ENCODE assay signal across 8 cellular contexts in genomic region chr1:150621497-150622113, GRCh38. TPM values are rescaled to one million over a fixed set of nuclear protein-coding genes. Genes with fewer than 3 reads are reported as not detected.
DNase-seq lines count a peak whose midpoint lies in the region; ATAC-seq and TF ChIP-seq lines count a peak whose summit lies in the region.

No MANE protein-coding gene starts in this region.

- H3K4me3 Mint-ChIP-seq in activated naive CD4-positive, alpha-beta T cell treated with anti-CD3 and anti-CD28 coated beads for 36 hours = no peak overlapping the region

- H2AFZ ChIP-seq in PC-9 = no peak overlapping the region

- peak; percentile 73 for TF ChIP-seq CTCF in PC-9 (conservative IDR thresholded peaks at IDR 0.05)
- TF ChIP-seq CTCF in sigmoid colon (IDR thresholded peaks at IDR 0.05) = peak; percentile 47 to 87 (median 72)

- DNase-seq in Right ventricle myocardium superior (no peak), cardiac septum (ENCODE audit: low spot score) (no peak), PC-9 (no peak), glomerular visceral epithelial cell (ENCODE audit: extremely low spot score) (peak; percentile 46), sigmoid colon (peak; percentile 82)
- peak; percentile 78 for DNase-seq in activated naive CD4-positive, alpha-beta T cell treated with anti-CD3 and anti-CD28 coated beads for 36 hours

- H3K4me2 ChIP-seq in PC-9 = no peak overlapping the region

- 49 to 62% methylated on average over 5 of the region's 5 CpGs for WGBS in sigmoid colon, 2 donors

- H3K79me2 ChIP-seq in PC-9 (ENCODE audit: low read depth) = peaks cover 56% of the 10 kb centered on the region

- H3K4me3 ChIP-seq in PC-9 (no peak overlapping the region), sigmoid colon (no peak overlapping the region)

- no peak for TF ChIP-seq POLR2A in sigmoid colon (IDR thresholded peaks at IDR 0.05)

- H3F3A ChIP-seq in PC-9 (ENCODE audit: insufficient read depth, low read depth) = peaks cover 71% of the 10 kb centered on the region

- peaks cover 69% of the 10 kb centered on the region for H3K36me3 Mint-ChIP-seq in activated naive CD4-positive, alpha-beta T cell treated with anti-CD3 and anti-CD28 coated beads for 36 hours (ENCODE audit: low read depth)

- H3K4me1 ChIP-seq in PC-9 (replicated peaks; ENCODE audit: insufficient read depth) (peaks cover 56% of the 10 kb centered on the region), sigmoid colon (peaks cover 0 to 40% (median 36%) of the 10 kb centered on the region in 4 donors)

- H3K9me3 Mint-ChIP-seq in activated naive CD4-positive, alpha-beta T cell treated with anti-CD3 and anti-CD28 coated beads for 36 hours = no peaks in the 10 kb centered on the region

- POLR2A ChIA-PET in PC-9 (lab: Charles Lee; ENCODE audit: unreplicated experiment) = interaction anchor here (0.6 kb wide), 1 partner anchor 42 kb away, joined by 6 read pairs; no protein-coding TSS in a partner anchor

- no peaks in the 10 kb centered on the region for H4K20me1 ChIP-seq in PC-9 (ENCODE audit: insufficient read depth)

- H3K27ac ChIP-seq in PC-9 = peak overlapping the region; percentile 9; the same call in 1 of the 2 replicates
- peak overlapping the region; percentile 61 to 78 (median 74) for H3K27ac ChIP-seq in sigmoid colon

- CTCF ChIA-PET in PC-9 (lab: Charles Lee) = interaction anchor here (0.6 kb wide), 1 partner anchor 61 kb away, joined by 10 read pairs; no protein-coding TSS in a partner anchor
- CTCF ChIA-PET in activated naive CD4-positive, alpha-beta T cell treated with anti-CD3 and anti-CD28 coated beads for 36 hours (lab: Charles Lee) = interaction anchor here (0.7 to 7.6 kb wide), 5 partner anchors 35 to 70 kb away, joined by 3 to 167 read pairs (median 6); no protein-coding TSS in a partner anchor

- no peaks in the 10 kb centered on the region for H3K27me3 ChIP-seq in PC-9 (ENCODE audit: insufficient read depth, low read depth)
- no peaks in the 10 kb centered on the region for H3K27me3 ChIP-seq in sigmoid colon

- H3K9me3 ChIP-seq in PC-9 (ENCODE audit: insufficient read depth, low read depth) (no peaks in the 10 kb centered on the region), sigmoid colon (no peaks in the 10 kb centered on the region)

- ATAC-seq in Right ventricle myocardium superior (ENCODE audit: poor library complexity) (peak; percentile 39), GM19328 (IDR thresholded peaks at IDR 0.05; ENCODE audit: unreplicated experiment) (no peak), GM21390 (IDR thresholded peaks at IDR 0.05; ENCODE audit: unreplicated experiment) (no peak)

- H3K9me2 ChIP-seq in PC-9 (ENCODE audit: insufficient read depth) = no peaks in the 10 kb centered on the region

- no peak for TF ChIP-seq EP300 in sigmoid colon (IDR thresholded peaks at IDR 0.05)

- intact Hi-C loops in Right ventricle myocardium superior (cut with DNase I) = loop anchor here (2.0 kb wide), 1 partner anchor 61 kb away; no protein-coding TSS in a partner anchor
- intact Hi-C loops in cardiac septum (cut with DNase I) = loop anchor here (2.0 to 10.0 kb wide), 2 partner anchors 43 to 303 kb away; partner anchors contain the start of genes MCL1 and SETDB1
- intact Hi-C loops in PC-9 (cut with micrococcal nuclease; ENCODE audit: unreplicated experiment) = loop anchor here (5.0 to 10.0 kb wide), 3 partner anchors 191 to 353 kb away; partner anchors contain the start of genes CERS2 and CIART
- intact Hi-C loops in activated naive CD4-positive, alpha-beta T cell treated with anti-CD3 and anti-CD28 coated beads for 36 hours (cut with micrococcal nuclease) = loop anchor here (1.0 to 10.0 kb wide), 4 partner anchors 60 to 376 kb away; partner anchors contain the start of gene TARS2
- intact Hi-C loops in sigmoid colon (cut with DNase I) = loop anchor here (1.0 kb wide), 1 partner anchor 60 kb away; no protein-coding TSS in a partner anchor

- BruUV-seq in PC-9 (replicated peaks; lab: Mats Ljungman, UMichigan) = no TSS peak

- H3K27ac Mint-ChIP-seq in activated naive CD4-positive, alpha-beta T cell treated with anti-CD3 and anti-CD28 coated beads for 36 hours = peak overlapping the region; percentile 72

- H3K4me1 Mint-ChIP-seq in activated naive CD4-positive, alpha-beta T cell treated with anti-CD3 and anti-CD28 coated beads for 36 hours (ENCODE audit: low read depth) = peaks cover 75% of the 10 kb centered on the region

- H3K27me3 Mint-ChIP-seq in activated naive CD4-positive, alpha-beta T cell treated with anti-CD3 and anti-CD28 coated beads for 36 hours (ENCODE audit: low read depth) = no peaks in the 10 kb centered on the region

- peaks cover 75% of the 10 kb centered on the region for H3K36me3 ChIP-seq in PC-9 (ENCODE audit: low read depth)
- peaks cover 21 to 85% (median 35%) of the 10 kb centered on the region in 4 donors for H3K36me3 ChIP-seq in sigmoid colon

RNA-seq across cellular contexts. Expression of gene ENSA, which starts 7.8 kb away (rescaled TPM):
- 108 TPM for total RNA-seq in Right ventricle myocardium superior
- total RNA-seq in cardiac septum = 141 TPM
- 229 and 263 TPM in 2 replicates for total RNA-seq in PC-9 (2021)
- 100 to 1,000 TPM; 187 to 193 TPM for total RNA-seq in activated naive CD4-positive, alpha-beta T cell treated with anti-CD3 and anti-CD28 coated beads for 36 hours
- total RNA-seq in sigmoid colon = 100 to 1,000 TPM; 114 to 150 (median 129) TPM
- polyA plus RNA-seq in sigmoid colon = 100 to 1,000 TPM; 181 to 242 (median 217) TPM

RNA-seq across cellular contexts. Expression of gene MCL1, which starts 42.2 kb away (rescaled TPM):
- total RNA-seq in Right ventricle myocardium superior (85.9 TPM), cardiac septum (145 TPM), PC-9 (2021) (145 and 178 TPM in 2 replicates), sigmoid colon (100 to 1,000 TPM; 159 to 352 (median 212) TPM)
- 100 to 1,000 TPM; 228 to 235 TPM for total RNA-seq in activated naive CD4-positive, alpha-beta T cell treated with anti-CD3 and anti-CD28 coated beads for 36 hours
- 100 to 1,000 TPM; 119 to 194 (median 153) TPM for polyA plus RNA-seq in sigmoid colon

Comparison
In these comparisons a context has a peak if more than half of its experiments do, and no peak if none do; other contexts are left out.
1. DNase-seq: peak in activated naive CD4-positive, alpha-beta T cell treated with anti-CD3 and anti-CD28 coated beads for 36 hours (single experiment), glomerular visceral epithelial cell (single experiment) and sigmoid colon (single experiment); none in Right ventricle myocardium superior (single experiment), cardiac septum (single experiment) and PC-9 (0 of 2).